In the genomic region with DNA sequence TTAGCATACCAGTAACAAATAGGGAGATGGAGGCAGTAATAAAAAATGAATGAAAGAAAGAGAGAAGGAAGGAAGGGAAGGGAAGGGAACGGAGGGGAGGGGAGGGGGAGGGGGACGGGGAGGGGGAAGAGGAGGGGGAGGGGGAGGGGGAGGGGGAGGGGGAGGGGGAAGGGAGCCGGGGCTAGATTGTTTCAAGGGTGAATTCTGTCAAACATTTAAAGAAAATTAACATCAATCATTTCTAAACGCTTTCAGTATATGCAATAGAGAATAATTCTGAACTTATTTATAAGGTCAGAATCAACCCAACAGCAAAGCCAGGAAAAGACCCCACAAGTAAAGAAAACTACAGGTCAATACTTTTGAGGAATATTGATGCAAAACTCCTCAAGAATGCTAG, we compare ENCODE assay signal across 30 cellular contexts.
DNase-seq lines count a peak whose midpoint lies in the region; ATAC-seq, FAIRE-seq and TF ChIP-seq lines count a peak whose summit lies in the region.
"Had no signal": no experiment of that assay in that cellular context is flagged by ENCODE, and none has a peak within 500 bp of the region (broad histone marks: within the 10 kb centered on the region; RNA-seq: fewer than 3 reads in every experiment).

No MANE protein-coding gene starts in this region.

- H3K9ac ChIP-seq in HepG2 (ENCODE audit: insufficient read depth, low read depth, low read length) (no peak overlapping the region), K562 (ENCODE audit: insufficient read depth in 1 of 2, low read depth in 2 of 2, low read length in 2 of 2) (no peak overlapping the region)
- H3K9ac ChIP-seq: BLaER1; BLaER1 treated with 17β-estradiol and CSF1 and Interleukin-3, amounts not matched to agents 10 nM and 100 nM had no signal

- intact Hi-C loops in HepG2 (cut with micrococcal nuclease; ENCODE audit: unreplicated experiment): no loop called here
- intact Hi-C loops in right lobe of liver (cut with DNase I): no loop called here
- intact Hi-C loops in K562 (cut with micrococcal nuclease): no loop called here
- intact Hi-C loops in esophagus squamous epithelium (cut with DNase I): no loop called here

- H3K36me3 ChIP-seq in HepG2 (replicated peaks in 1 of 2; ENCODE audit: control insufficient read depth in 1 of 2, insufficient read depth in 2 of 2, low read length in 2 of 2) (no peaks in the 10 kb centered on the region), right lobe of liver (no peaks in the 10 kb centered on the region), K562 (ENCODE audit: control insufficient read depth, insufficient read depth, low read length) (no peaks in the 10 kb centered on the region), esophagus squamous epithelium (no peaks in the 10 kb centered on the region)
- H3K36me3 ChIP-seq: BE2C; BLaER1; BLaER1 treated with 17β-estradiol and CSF1 and Interleukin-3, amounts not matched to agents 10 nM and 100 nM had no signal

- no peak overlapping the region for H2AFZ ChIP-seq in HepG2 (ENCODE audit: low read length)
- H2AFZ ChIP-seq in K562 (ENCODE audit: low read depth, low read length): no peak overlapping the region

- no peak for ATAC-seq in HepG2
- ATAC-seq in right lobe of liver: no peak
- ATAC-seq in K562: no peak
- ATAC-seq: A549; CD8-positive, alpha-beta T cell had no signal

- TF ChIP-seq POLR2A in HepG2 (IDR thresholded peaks at IDR 0.05; ENCODE audit: insufficient read depth in 1 of 2, low read depth in 2 of 2, low read length in 2 of 2) (no peak), right lobe of liver (IDR thresholded peaks at IDR 0.05) (no peak), K562 (conservative IDR thresholded peaks at IDR 0.05) (no peak), esophagus squamous epithelium (IDR thresholded peaks at IDR 0.05) (no peak)

- WGBS in HepG2 (ENCODE audit: low lambda C conversion rate): 1% methylated on average over 4 of the region's 4 CpGs
- 39% methylated on average over 4 of the region's 4 CpGs for WGBS in right lobe of liver (ENCODE audit: insufficient coverage, low coverage, low lambda C conversion rate, missing lambda C conversion rate)
- WGBS in K562 (ENCODE audit: insufficient coverage, low coverage, missing lambda C conversion rate): 0% methylated on average over 1 of the region's 4 CpGs
- 51 to 60% methylated on average over 4 of the region's 4 CpGs for WGBS in esophagus squamous epithelium, 2 donors

- POLR2A ChIA-PET in HepG2 (lab: Yijun Ruan, JAX) (no interaction called here), K562 (lab: Yijun Ruan, JAX) (no interaction called here)

- H3K79me2 ChIP-seq in HepG2 (ENCODE audit: insufficient read depth, low read length): no peaks in the 10 kb centered on the region
- no peaks in the 10 kb centered on the region for H3K79me2 ChIP-seq in K562 (ENCODE audit: control insufficient read depth, insufficient read depth, low read length)

- H3K27me3 ChIP-seq in HepG2 (ENCODE audit: control insufficient read depth in 1 of 2, insufficient read depth in 2 of 2, low read length in 2 of 2) (no peaks in the 10 kb centered on the region; a peak in 1 of 5 replicates), right lobe of liver (no peaks in the 10 kb centered on the region), K562 (ENCODE audit: control insufficient read depth in 2 of 2, insufficient read depth in 2 of 2, low read length in 2 of 2) (no peaks in the 10 kb centered on the region), esophagus squamous epithelium (no peaks in the 10 kb centered on the region)
- H3K27me3 ChIP-seq: BE2C; BLaER1; BLaER1 treated with 17β-estradiol and CSF1 and Interleukin-3, amounts not matched to agents 10 nM and 100 nM had no signal

- H3K4me2 ChIP-seq in HepG2 (ENCODE audit: low read depth, low read length): no peak overlapping the region
- no peak overlapping the region for H3K4me2 ChIP-seq in K562 (ENCODE audit: insufficient read depth, low read length)
- H3K4me2 ChIP-seq: A549; BLaER1; BLaER1 treated with 17β-estradiol and CSF1 and Interleukin-3, amounts not matched to agents 10 nM and 100 nM had no signal

- no peak for TF ChIP-seq EP300 in HepG2 (IDR thresholded peaks at IDR 0.05; ENCODE audit: low read depth in 2 of 2, low read length in 2 of 2)
- no peak for TF ChIP-seq EP300 in HepG2 (CRISPR knock-in tag; IDR thresholded peaks at IDR 0.05; ENCODE audit: borderline replicate concordance)
- no peak for TF ChIP-seq EP300 in K562 (IDR thresholded peaks at IDR 0.05; ENCODE audit: low read length)

- H3K4me1 ChIP-seq in HepG2 (ENCODE audit: insufficient read depth, low read length) (no peaks in the 10 kb centered on the region), right lobe of liver (no peaks in the 10 kb centered on the region), K562 (replicated peaks in 1 of 2; ENCODE audit: control insufficient read depth in 2 of 2, insufficient read depth in 2 of 2, low read length in 2 of 2) (no peaks in the 10 kb centered on the region), esophagus squamous epithelium (no peaks in the 10 kb centered on the region)
- H3K4me1 ChIP-seq: A549; BE2C; BLaER1; BLaER1 treated with 17β-estradiol and CSF1 and Interleukin-3, amounts not matched to agents 10 nM and 100 nM; Caco-2 had no signal

- H3K9me1 ChIP-seq in K562 (ENCODE audit: control insufficient read depth, insufficient read depth, low read length): no peaks in the 10 kb centered on the region

- BruUV-seq in HepG2 (replicated peaks; lab: Mats Ljungman, UMichigan) (no TSS peak), K562 (replicated peaks; lab: Mats Ljungman, UMichigan) (no TSS peak)

- H3K9me3 ChIP-seq in HepG2 (ENCODE audit: low read length) (peaks cover 84% of the 10 kb centered on the region), right lobe of liver (no peaks in the 10 kb centered on the region), K562 (replicated peaks; ENCODE audit: control insufficient read depth, insufficient read depth, low read depth, low read length) (no peaks in the 10 kb centered on the region), esophagus squamous epithelium (peaks cover 0 to 6% (median 0%) of the 10 kb centered on the region in 3 donors)
- H3K9me3 ChIP-seq: A549, BE2C, Caco-2 had no signal

- in situ Hi-C loops in HepG2 (cut with HindIII; ENCODE audit: extremely low pct_ligation_motif_present, low pct_unique_long_range_greater_than_20kb): no loop called here
- in situ Hi-C loops in K562 (cut with MboI): no loop called here

- FAIRE-seq in HepG2 (lab: Jason Lieb, UNC) (no peak), K562 (lab: Jason Lieb, UNC) (no peak)
- FAIRE-seq: A549, D721Med had no signal

- H3K4me3 ChIP-seq in HepG2 (replicated peaks in 1 of 3; ENCODE audit: insufficient read depth in 1 of 3, low read depth in 2 of 3, low read length in 3 of 3) (no peak overlapping the region), right lobe of liver (no peak overlapping the region), K562 (no peak overlapping the region), esophagus squamous epithelium (no peak overlapping the region)
- H3K4me3 ChIP-seq: A549; BLaER1; BLaER1 treated with 17β-estradiol and CSF1 and Interleukin-3, amounts not matched to agents 10 nM and 100 nM had no signal

- H4K20me1 ChIP-seq in HepG2 (ENCODE audit: insufficient read depth, low read length) (no peaks in the 10 kb centered on the region), K562 (replicated peaks; ENCODE audit: control insufficient read depth, insufficient read depth, low read length) (no peaks in the 10 kb centered on the region)
- H4K20me1 ChIP-seq: BLaER1; BLaER1 treated with 17β-estradiol and CSF1 and Interleukin-3, amounts not matched to agents 10 nM and 100 nM had no signal

- CTCF ChIA-PET in HepG2 (lab: Yijun Ruan, JAX; ENCODE audit: low intra/inter-chr PET ratio, low total read pairs): no interaction called here
- CTCF ChIA-PET in K562 (lab: Yijun Ruan, JAX; ENCODE audit: low intra/inter-chr PET ratio): no interaction called here

- TF ChIP-seq CTCF in HepG2 (CRISPR knock-in tag; IDR thresholded peaks at IDR 0.05): no peak
- no peak for TF ChIP-seq CTCF in right lobe of liver (IDR thresholded peaks at IDR 0.05)
- TF ChIP-seq CTCF in K562 (IDR thresholded peaks at IDR 0.05 in 2 of 3, conservative IDR thresholded peaks at IDR 0.05 in 1 of 3; ENCODE audit: insufficient read depth in 2 of 3, low read depth in 1 of 3, low read length in 3 of 3): no peak
- TF ChIP-seq CTCF in esophagus squamous epithelium (IDR thresholded peaks at IDR 0.05): no peak

- TF ChIP-seq RAD21 in HepG2 (CRISPR knock-in tag; IDR thresholded peaks at IDR 0.05) (no peak), K562 (CRISPR knock-in tag; conservative IDR thresholded peaks at IDR 0.05 in 1 of 2, IDR thresholded peaks at IDR 0.05 in 1 of 2) (no peak)

- no peak overlapping the region for H3K27ac ChIP-seq in HepG2 (ENCODE audit: extremely low read length, insufficient read depth, low read length)
- H3K27ac ChIP-seq in right lobe of liver: no peak overlapping the region
- H3K27ac ChIP-seq in K562 (ENCODE audit: extremely low read depth, low read depth, low read length): no peak overlapping the region
- no peak overlapping the region for H3K27ac ChIP-seq in esophagus squamous epithelium
- H3K27ac ChIP-seq: 22Rv1; A549; BLaER1; BLaER1 treated with 17β-estradiol and CSF1 and Interleukin-3, amounts not matched to agents 10 nM and 100 nM; C4-2B had no signal

- DNase-seq in HepG2 (ENCODE audit: low spot score) (no peak), right lobe of liver (no peak), K562 (ENCODE audit: extremely low read depth in 1 of 4, low spot score in 3 of 4) (no peak), esophagus squamous epithelium (lab: John Stamatoyannopoulos, UW) (no peak)
- DNase-seq: 8988T; ACHN; AML-193; BE2C; C1 segment of cervical spinal cord; Caco-2; Calu3; CD4-positive, alpha-beta memory T cell; CD4-positive, alpha-beta T cell; CD4-positive, CD25-positive, alpha-beta regulatory T cell; CD8-positive, alpha-beta memory T cell; CD8-positive, alpha-beta T cell; COR-L47; DMS 273 treated with DMSO at 0.1 percent for 48 hours; DMS153; DMS53; DMS79; DMS79 treated with DMSO at 0.1 percent for 48 hours; DND-41; EL had no signal

TF ChIP-seq in HepG2, 621 proteins besides CTCF, POLR2A, EP300 and RAD21 (continues in another document):
- TF ChIP-seq PCBP1 (IDR thresholded peaks at IDR 0.05; ENCODE audit: borderline replicate concordance, low read depth, low read length): 0 out of 2 replicates have a peak, but pooled peaks have one; percentile 55
- no peak for TF ChIP-seq SMC3 (IDR thresholded peaks at IDR 0.05; ENCODE audit: low read length)
- TF ChIP-seq HNRNPK (IDR thresholded peaks at IDR 0.05; ENCODE audit: low read depth, low read length, poor library complexity, severe bottlenecking): peak; percentile 97
- no peak for TF ChIP-seq GABPB1 (CRISPR knock-in tag; IDR thresholded peaks at IDR 0.05)
- no peak for TF ChIP-seq ZNF496 (CRISPR knock-in tag; IDR thresholded peaks at IDR 0.05; ENCODE audit: insufficient replicate concordance)

TF ChIP-seq in K562, 482 proteins besides CTCF, POLR2A, EP300 and RAD21 (continues in another document):
- TF ChIP-seq ADNP (tag; IDR thresholded peaks at IDR 0.05) (no peak), RBM39 (optimal IDR thresholded peaks at IDR 0.05; ENCODE audit: low read depth, low read length) (no peak), ZNF717 (CRISPR knock-in tag; IDR thresholded peaks at IDR 0.05) (no peak)
